15 cellular contexts compared by ENCODE assay signal in the genomic region with DNA sequence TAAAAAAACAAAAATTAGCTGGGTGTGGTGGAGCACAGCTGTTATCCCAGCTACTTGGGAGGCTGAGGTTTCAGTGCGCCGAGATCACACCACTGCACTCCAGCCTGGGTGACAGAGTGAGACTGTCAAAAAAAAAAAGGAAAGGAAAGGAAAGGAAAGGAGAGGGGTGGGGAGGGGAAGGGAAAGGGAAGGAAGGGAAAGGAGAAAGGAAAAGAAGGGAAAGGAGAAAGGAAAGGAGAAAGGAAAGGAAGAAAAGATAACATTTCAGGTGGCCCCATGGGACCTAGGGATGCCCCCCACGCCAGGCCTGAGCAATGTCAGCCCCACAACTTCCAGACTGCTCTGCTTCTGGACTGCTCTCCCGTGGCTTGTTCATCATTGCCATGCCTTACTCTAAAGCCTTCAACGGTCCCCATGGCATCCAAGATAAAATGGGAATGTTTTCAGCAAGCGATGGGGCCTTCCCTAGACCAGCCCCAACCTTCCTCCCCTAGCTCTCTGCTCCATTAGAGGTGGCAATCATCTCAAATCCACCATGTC.
"Had no signal": no experiment of that assay in that cellular context is flagged by ENCODE, and none has a peak within 500 bp of the region (broad histone marks: within the 10 kb centered on the region; RNA-seq: fewer than 3 reads in every experiment).

No MANE protein-coding gene starts in this region.

- H3K27ac Mint-ChIP-seq: stimulated activated naive CD8-positive, alpha-beta T cell treated with anti-CD3 and anti-CD28 coated beads, Interleukin-15, Interleukin-2, amounts not matched to agents 100 ng/mL and 50 ng/mL, for 24 hours had no signal

- H3K4me1 ChIP-seq: testis had no signal

- H3K9me3 ChIP-seq: breast epithelium, esophagus muscularis mucosa, left lung, mucosa of descending colon, ovary, SK-N-SH, testis had no signal

- H3K4me3 Mint-ChIP-seq: stimulated activated naive CD8-positive, alpha-beta T cell treated with anti-CD3 and anti-CD28 coated beads, Interleukin-15, Interleukin-2, amounts not matched to agents 100 ng/mL and 50 ng/mL, for 24 hours had no signal

- H3K9ac ChIP-seq: SK-N-SH had no signal

- H3K27me3 Mint-ChIP-seq: stimulated activated naive CD8-positive, alpha-beta T cell treated with anti-CD3 and anti-CD28 coated beads, Interleukin-15, Interleukin-2, amounts not matched to agents 100 ng/mL and 50 ng/mL, for 24 hours had no signal

- H3K27me3 ChIP-seq: breast epithelium, dorsolateral prefrontal cortex, esophagus muscularis mucosa, left lung, ovary, testis had no signal

- H3K9me3 Mint-ChIP-seq: stimulated activated naive CD8-positive, alpha-beta T cell treated with anti-CD3 and anti-CD28 coated beads, Interleukin-15, Interleukin-2, amounts not matched to agents 100 ng/mL and 50 ng/mL, for 24 hours had no signal

- H3K4me2 ChIP-seq: SK-N-SH had no signal

- DNase-seq: activated CD4-positive, alpha-beta T cell treated with anti-CD3 and anti-CD28 coated beads, Interleukin-2, amount 50 U/mL, for 4 hours; activated CD4-positive, CD25-positive, alpha-beta regulatory T cell treated with anti-CD3 and anti-CD28 coated beads, Interleukin-2, amount 50 U/mL, for 72 hours; activated naive CD4-positive, alpha-beta T cell treated with Interleukin-2 at 50 U/mL for 16 hours; dorsolateral prefrontal cortex; head of caudate nucleus; left lung; mucosa of descending colon; ovary; SK-N-SH; stimulated activated CD4-positive, alpha-beta T cell treated with anti-CD3 and anti-CD28 coated beads, Interleukin-4, amount 100 ng/mL, for 1 hour; stimulated activated CD8-positive, alpha-beta memory T cell treated with anti-CD3 and anti-CD28 coated beads, Interleukin-4, amount 100 ng/mL, for 48 hours; testis had no signal

- H3K4me3 ChIP-seq: breast epithelium, dorsolateral prefrontal cortex, esophagus muscularis mucosa, left lung, mucosa of descending colon, ovary, testis had no signal

- H3K27ac ChIP-seq: breast epithelium, dorsolateral prefrontal cortex, esophagus muscularis mucosa, left lung, ovary, testis had no signal

- ATAC-seq: left lung, mucosa of descending colon had no signal
